23 cellular contexts compared by ENCODE assay signal in the genomic region with DNA sequence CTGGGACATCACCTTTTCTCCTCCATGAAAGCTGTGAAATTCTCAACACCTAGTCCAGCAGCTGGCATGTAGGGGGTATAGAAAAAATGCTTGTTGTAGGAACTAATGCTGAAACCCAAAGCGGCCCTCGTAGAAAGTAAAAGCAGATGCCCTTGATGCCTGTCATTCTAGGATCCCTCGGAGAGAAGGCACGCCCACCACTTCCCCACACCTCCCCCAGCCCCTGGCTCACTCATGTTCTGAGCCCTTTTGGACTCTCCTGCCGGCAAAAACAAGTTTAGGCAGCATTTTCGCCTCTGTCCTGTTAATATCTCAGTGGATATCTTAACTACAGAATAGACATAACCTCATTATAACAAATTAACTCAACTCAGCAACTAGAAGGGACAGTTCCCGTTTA. TPM values are rescaled to one million over a fixed set of nuclear protein-coding genes. Genes with fewer than 3 reads are reported as not detected.
DNase-seq lines count a peak whose midpoint lies in the region; ATAC-seq, FAIRE-seq and TF ChIP-seq lines count a peak whose summit lies in the region.
"Had no signal": no experiment of that assay in that cellular context is flagged by ENCODE, and none has a peak within 500 bp of the region (broad histone marks: within the 10 kb centered on the region; RNA-seq: fewer than 3 reads in every experiment).

No MANE protein-coding gene starts in this region.

- 18% methylated on average over 7 of the region's 7 CpGs for WGBS in HepG2 (ENCODE audit: low lambda C conversion rate)
- WGBS in right lobe of liver (ENCODE audit: insufficient coverage, low coverage, low lambda C conversion rate, missing lambda C conversion rate), result 24% methylated on average over 4 of the region's 7 CpGs

- no peaks in the 10 kb centered on the region for H3K9me2 ChIP-seq in PC-3 (replicated peaks; ENCODE audit: low read length)

- no peak for TF ChIP-seq RAD21 in HepG2 (CRISPR knock-in tag; IDR thresholded peaks at IDR 0.05)

- in situ Hi-C loops in HepG2 (cut with HindIII; ENCODE audit: extremely low pct_ligation_motif_present, low pct_unique_long_range_greater_than_20kb), result no loop called here

- H3K27me3 ChIP-seq in HepG2 (ENCODE audit: control insufficient read depth in 1 of 2, insufficient read depth in 2 of 2, low read length in 2 of 2) (peaks cover 2 to 10% of the 10 kb centered on the region in 2 experiments; a peak in 2 of 5 replicates), right lobe of liver (no peaks in the 10 kb centered on the region), PC-3 (ENCODE audit: low read length) (no peaks in the 10 kb centered on the region)
- H3K27me3 ChIP-seq: Peyer's patch, SJSA1 had no signal

- H3K9me3 ChIP-seq in HepG2 (ENCODE audit: low read length) (no peaks in the 10 kb centered on the region), right lobe of liver (no peaks in the 10 kb centered on the region), PC-3 (ENCODE audit: low read length) (no peaks in the 10 kb centered on the region)
- H3K9me3 ChIP-seq: Peyer's patch, SJSA1 had no signal

- H3K79me2 ChIP-seq in HepG2 (ENCODE audit: insufficient read depth, low read length) (no peaks in the 10 kb centered on the region), PC-3 (ENCODE audit: low read length) (no peaks in the 10 kb centered on the region)

- H3K4me1 ChIP-seq in HepG2 (ENCODE audit: insufficient read depth, low read length), result peaks cover 44% of the 10 kb centered on the region
- no peaks in the 10 kb centered on the region for H3K4me1 ChIP-seq in right lobe of liver
- peaks cover 41% of the 10 kb centered on the region for H3K4me1 ChIP-seq in PC-3 (ENCODE audit: insufficient read depth, low read length)
- H3K4me1 ChIP-seq: Peyer's patch had no signal

- no peak for DNase-seq in HepG2 (ENCODE audit: low spot score)
- no peak for DNase-seq in right lobe of liver
- DNase-seq in epithelial cell of prostate (ENCODE audit: low read depth, low spot score), result no peak
- DNase-seq in left kidney (ENCODE audit: low read depth, low spot score), result peak; percentile 50
- DNase-seq in PC-3, result no peak
- no peak for DNase-seq in HTR-8/SVneo (ENCODE audit: insufficient read length, low spot score)
- DNase-seq: Calu3, DMS79 treated with DMSO at 0.1 percent for 48 hours, GF-D8, Kasumi-1, MV-4-11, NCI-H1105 treated with DMSO at 0.1 percent for 48 hours, NCI-H146, NCI-H1930, NCI-H2107, NCI-H524 treated with DMSO at 0.1 percent for 48 hours, NCI-H774, Right ventricle myocardium superior had no signal

- H2AFZ ChIP-seq in HepG2 (ENCODE audit: low read length), result no peak overlapping the region
- no peak overlapping the region for H2AFZ ChIP-seq in PC-3 (ENCODE audit: low read length)

- H4K20me1 ChIP-seq in HepG2 (ENCODE audit: insufficient read depth, low read length) (no peaks in the 10 kb centered on the region), PC-3 (ENCODE audit: low read length) (no peaks in the 10 kb centered on the region)

- intact Hi-C loops in HepG2 (cut with micrococcal nuclease; ENCODE audit: unreplicated experiment) (no loop called here), right lobe of liver (cut with DNase I) (no loop called here), PC-3 (cut with micrococcal nuclease) (no loop called here)

- TF ChIP-seq EP300 in HepG2 (IDR thresholded peaks at IDR 0.05; ENCODE audit: low read depth in 2 of 2, low read length in 2 of 2), result no peak
- no peak for TF ChIP-seq EP300 in HepG2 (CRISPR knock-in tag; IDR thresholded peaks at IDR 0.05; ENCODE audit: borderline replicate concordance)

- ATAC-seq in HepG2 (no peak), right lobe of liver (no peak), PC-3 (no peak), HG03439 (IDR thresholded peaks at IDR 0.05; ENCODE audit: unreplicated experiment) (no peak)
- ATAC-seq: K562 had no signal

- H3K4me3 ChIP-seq in HepG2 (replicated peaks in 1 of 3; ENCODE audit: insufficient read depth in 1 of 3, low read depth in 2 of 3, low read length in 3 of 3), result no peak overlapping the region
- no peak overlapping the region for H3K4me3 ChIP-seq in right lobe of liver
- no peak overlapping the region for H3K4me3 ChIP-seq in PC-3 (ENCODE audit: low read length)
- H3K4me3 ChIP-seq: K562, Peyer's patch, SJSA1 had no signal

- CTCF ChIA-PET in HepG2 (lab: Yijun Ruan, JAX; ENCODE audit: low intra/inter-chr PET ratio, low total read pairs) (no interaction called here), PC-3 (lab: Charles Lee) (no interaction called here)

- TF ChIP-seq CTCF in HepG2 (CRISPR knock-in tag; IDR thresholded peaks at IDR 0.05), result no peak
- TF ChIP-seq CTCF in right lobe of liver (IDR thresholded peaks at IDR 0.05), result no peak
- no peak for TF ChIP-seq CTCF in PC-3 (conservative IDR thresholded peaks at IDR 0.05; ENCODE audit: low read depth, low read length)

- FAIRE-seq in HepG2 (lab: Jason Lieb, UNC) (no peak), HTR-8/SVneo (lab: Jason Lieb, UNC) (no peak)
- FAIRE-seq: GM12891, K562 had no signal

- H3K4me2 ChIP-seq in HepG2 (ENCODE audit: low read depth, low read length), result no peak overlapping the region
- no peak overlapping the region for H3K4me2 ChIP-seq in PC-3 (ENCODE audit: low read length)

- no peaks in the 10 kb centered on the region for H3K36me3 ChIP-seq in HepG2 (replicated peaks in 1 of 2; ENCODE audit: control insufficient read depth in 1 of 2, insufficient read depth in 2 of 2, low read length in 2 of 2)
- H3K36me3 ChIP-seq in right lobe of liver, result no peaks in the 10 kb centered on the region
- no peaks in the 10 kb centered on the region for H3K36me3 ChIP-seq in PC-3 (ENCODE audit: low read depth, low read length)
- H3K36me3 ChIP-seq: Peyer's patch, SJSA1 had no signal

- POLR2A ChIA-PET in HepG2 (lab: Yijun Ruan, JAX), result interaction anchor here (2.0 kb wide), 1 partner anchor 15 kb away, joined by 7 read pairs; no protein-coding TSS in a partner anchor
- POLR2A ChIA-PET in PC-3 (lab: Charles Lee; ENCODE audit: unreplicated experiment), result no interaction called here

- H3K27ac ChIP-seq in HepG2 (ENCODE audit: extremely low read length, insufficient read depth, low read length) (no peak overlapping the region), right lobe of liver (no peak overlapping the region), epithelial cell of prostate (peak overlapping the region; percentile 35), PC-3 (ENCODE audit: low read length) (no peak overlapping the region)
- H3K27ac ChIP-seq: Peyer's patch, SJSA1 had no signal

- BruUV-seq in HepG2 (replicated peaks; lab: Mats Ljungman, UMichigan) (no TSS peak), PC-3 (replicated peaks; lab: Mats Ljungman, UMichigan) (no TSS peak)

- H3K9ac ChIP-seq in HepG2 (ENCODE audit: insufficient read depth, low read depth, low read length), result no peak overlapping the region
- H3K9ac ChIP-seq in PC-3 (ENCODE audit: low read length), result no peak overlapping the region

- TF ChIP-seq POLR2A in HepG2 (IDR thresholded peaks at IDR 0.05; ENCODE audit: insufficient read depth in 1 of 2, low read depth in 2 of 2, low read length in 2 of 2), result no peak
- TF ChIP-seq POLR2A in right lobe of liver (IDR thresholded peaks at IDR 0.05), result no peak

- no peaks in the 10 kb centered on the region for H3F3A ChIP-seq in PC-3 (ENCODE audit: low read length, unreplicated experiment)

TF ChIP-seq in HepG2, 621 proteins besides CTCF, POLR2A, EP300 and RAD21:
- TF ChIP-seq FLYWCH1 (CRISPR knock-in tag; IDR thresholded peaks at IDR 0.05), result no peak
- no peak for TF ChIP-seq KMT2A (CRISPR knock-in tag; IDR thresholded peaks at IDR 0.05)
- TF ChIP-seq HNF4A (CRISPR knock-in tag; IDR thresholded peaks at IDR 0.05), result 0 out of 2 replicates have a peak, but pooled peaks have one; percentile 3
TF ChIP-seq in HepG2: peak in this region for 1.

RNA-seq across cellular contexts. Expression of a gene that starts 36.5 kb away (rescaled TPM):
- total RNA-seq in HepG2 (2016; rRNA removed; fragmentation: Illumina TruSeq; extraction: Trizol), result 4.9 and 5.3 TPM in 2 replicates
- total RNA-seq in HepG2 (2016; cell fraction: cytosol; rRNA removed; fragmentation: Illumina TruSeq; extraction: Trizol; ENCODE audit: low read depth), result 0.51 and 0.71 TPM in 2 replicates
- total RNA-seq in HepG2 (2016; cell fraction: insoluble cytoplasmic fraction; rRNA removed; fragmentation: Illumina TruSeq; extraction: Trizol), result 4.4 and 5.2 TPM in 2 replicates
- total RNA-seq in HepG2 (2016; cell fraction: membrane; rRNA removed; fragmentation: Illumina TruSeq; extraction: Trizol), result 2.1 and 2.3 TPM in 2 replicates
- 3.5 and 4.3 TPM in 2 replicates for total RNA-seq in HepG2 (2016; cell fraction: nucleus; rRNA removed; fragmentation: Illumina TruSeq; extraction: Trizol)
- polyA plus RNA-seq in HepG2 (2011; rRNA removed), result 3.1 and 3.7 TPM in 2 replicates
- polyA plus RNA-seq in HepG2 (2011; cell fraction: cytosol; rRNA removed), result 2.8 TPM in 2 replicates
- polyA plus RNA-seq in HepG2 (2011; cell fraction: nucleus; rRNA removed), result 11.6 and 15.3 TPM in 2 replicates
- polyA plus RNA-seq in HepG2 (2012), result 5.1 and 8.2 TPM in 2 replicates
- polyA plus RNA-seq in HepG2 (2016; cell fraction: cytosol; fragmentation: Illumina TruSeq; extraction: Trizol; ENCODE audit: low read depth), result 0.29 and 0.38 TPM in 2 replicates
- 3.7 and 4.2 TPM in 2 replicates for polyA plus RNA-seq in HepG2 (2016; cell fraction: insoluble cytoplasmic fraction; fragmentation: Illumina TruSeq; extraction: Trizol; ENCODE audit: low read depth)
- 0.65 and 1.0 TPM in 2 replicates for polyA plus RNA-seq in HepG2 (2016; cell fraction: membrane; fragmentation: Illumina TruSeq; extraction: Trizol; ENCODE audit: low read depth)
- polyA plus RNA-seq in HepG2 (2016; cell fraction: nucleus; fragmentation: Illumina TruSeq; extraction: Trizol; ENCODE audit: insufficient read depth, low read depth), result 6.2 and 7.7 TPM in 2 replicates
- 0.70 and 14.5 TPM in 2 replicates for polyA minus RNA-seq in HepG2 (2011; rRNA and poly(A)+ RNA removed; ENCODE audit: low replicate concordance)
- 6.3 and 8.3 TPM in 2 replicates for polyA minus RNA-seq in HepG2 (2011; cell fraction: cytosol; rRNA and poly(A)+ RNA removed)
- 4.6 and 8.5 TPM in 2 replicates for polyA minus RNA-seq in HepG2 (2011; cell fraction: nucleus; rRNA and poly(A)+ RNA removed)
- total RNA-seq in right lobe of liver, result 10 to 100 TPM in 5 of 6 experiments, 1 to 10 TPM in 1; 6.7 to 18.7 (median 12.7) TPM
- total RNA-seq in PC-3 (2014; rRNA removed), result 252 and 333 TPM in 2 replicates
- total RNA-seq: K562 had no signal
- polyA plus RNA-seq: K562 had no signal

Comparison
In these comparisons a context has a peak if more than half of its experiments do, and no peak if none do; other contexts are left out.
1. RNA of a gene that starts 36.5 kb away (total RNA-seq): 252 to 333 TPM in PC-3; 6.7 to 18.7 TPM in right lobe of liver and 0.51 to 5.3 TPM in HepG2; every median in the first group is over 10 times any median in the second.